18 cellular contexts compared by ENCODE assay signal in genomic region chr1:25959626-25960025, GRCh38. TPM values are rescaled to one million over a fixed set of nuclear protein-coding genes. Genes with fewer than 3 reads are reported as not detected.
DNase-seq lines count a peak whose midpoint lies in the region; ATAC-seq and TF ChIP-seq lines count a peak whose summit lies in the region.
"Had no signal": no experiment of that assay in that cellular context is flagged by ENCODE, and none has a peak within 500 bp of the region (broad histone marks: within the 10 kb centered on the region; RNA-seq: fewer than 3 reads in every experiment).

No MANE protein-coding gene starts in this region.

- no peaks in the 10 kb centered on the region for H3K9me3 Mint-ChIP-seq in activated naive CD4-positive, alpha-beta T cell treated with anti-CD3 and anti-CD28 coated beads, Interleukin-2, amount 50 U/mL, for 24 hours
- H3K9me3 Mint-ChIP-seq in stimulated activated effector memory CD8-positive, alpha-beta T cell treated with anti-CD3 and anti-CD28 coated beads, Interleukin-12 subunit alpha, Interleukin-12 subunit beta, amount 100 ng/mL, for 72 hours, result no peaks in the 10 kb centered on the region

- H3K4me3 ChIP-seq in fibroblast of mammary gland (ENCODE audit: control insufficient read depth, low read depth, low read length), result no peak overlapping the region
- no peak overlapping the region for H3K4me3 ChIP-seq in ovary
- H3K4me3 ChIP-seq: BLaER1 treated with 17β-estradiol and CSF1 and Interleukin-3, amounts not matched to agents 10 nM and 100 nM; K562 had no signal

- H3K36me3 ChIP-seq in ovary, result no peaks in the 10 kb centered on the region

- no peak for DNase-seq in activated naive CD4-positive, alpha-beta T cell (lab: John Stamatoyannopoulos, UW)
- DNase-seq in GM04503 (ENCODE audit: low read depth), result peak; percentile 37
- peak; percentile 14 for DNase-seq in fibroblast of mammary gland (ENCODE audit: low read depth)
- DNase-seq in stimulated activated effector memory CD8-positive, alpha-beta T cell treated with anti-CD3 and anti-CD28 coated beads, Interleukin-12 subunit alpha, Interleukin-12 subunit beta, amount 100 ng/mL, for 72 hours (ENCODE audit: low spot score in 2 of 2), result no peak
- no peak for DNase-seq in ovary
- no peak for DNase-seq in activated T-cell treated with anti-CD3 and anti-CD28 coated beads, Interleukin-2, amount 50 U/mL, for 1 hour
- DNase-seq in NCI-H2107 (lab: John Stamatoyannopoulos, UW), result no peak
- DNase-seq: DMS79 treated with DMSO at 0.1 percent for 48 hours, GOT3, NCI-H1105 treated with DMSO at 0.1 percent for 48 hours, NCI-H1694, NCI-H2081 treated with DMSO at 0.1 percent for 48 hours, RPMI8226, SHP77 treated with DMSO at 0.1 percent for 48 hours, SK-N-SH had no signal

- H3K4me1 Mint-ChIP-seq in activated naive CD4-positive, alpha-beta T cell treated with anti-CD3 and anti-CD28 coated beads, Interleukin-2, amount 50 U/mL, for 24 hours, result peaks cover 4% of the 10 kb centered on the region
- peaks cover 8% of the 10 kb centered on the region for H3K4me1 Mint-ChIP-seq in stimulated activated effector memory CD8-positive, alpha-beta T cell treated with anti-CD3 and anti-CD28 coated beads, Interleukin-12 subunit alpha, Interleukin-12 subunit beta, amount 100 ng/mL, for 72 hours

- H3K4me3 Mint-ChIP-seq in activated naive CD4-positive, alpha-beta T cell treated with anti-CD3 and anti-CD28 coated beads, Interleukin-2, amount 50 U/mL, for 24 hours, result no peak overlapping the region
- H3K4me3 Mint-ChIP-seq in stimulated activated effector memory CD8-positive, alpha-beta T cell treated with anti-CD3 and anti-CD28 coated beads, Interleukin-12 subunit alpha, Interleukin-12 subunit beta, amount 100 ng/mL, for 72 hours, result no peak overlapping the region

- H3K27me3 Mint-ChIP-seq in activated naive CD4-positive, alpha-beta T cell treated with anti-CD3 and anti-CD28 coated beads, Interleukin-2, amount 50 U/mL, for 24 hours, result no peaks in the 10 kb centered on the region

- intact Hi-C loops in ovary (cut with DNase I), result no loop called here

- no peaks in the 10 kb centered on the region for H3K9me3 ChIP-seq in ovary
- H3K9me3 ChIP-seq: SK-N-SH had no signal

- H3K27ac Mint-ChIP-seq in activated naive CD4-positive, alpha-beta T cell treated with anti-CD3 and anti-CD28 coated beads, Interleukin-2, amount 50 U/mL, for 24 hours, result peak overlapping the region; percentile 8
- peak overlapping the region; percentile 70 for H3K27ac Mint-ChIP-seq in stimulated activated effector memory CD8-positive, alpha-beta T cell treated with anti-CD3 and anti-CD28 coated beads, Interleukin-12 subunit alpha, Interleukin-12 subunit beta, amount 100 ng/mL, for 72 hours

- no peak for ATAC-seq in stimulated activated effector memory CD8-positive, alpha-beta T cell treated with anti-CD3 and anti-CD28 coated beads, Interleukin-12 subunit alpha, Interleukin-12 subunit beta, amount 100 ng/mL, for 72 hours
- ATAC-seq: K562 had no signal

- TF ChIP-seq CTCF in fibroblast of mammary gland (conservative IDR thresholded peaks at IDR 0.05; ENCODE audit: control insufficient read depth, insufficient read depth, low read depth, low read length), result no peak
- no peak for TF ChIP-seq CTCF in ovary (IDR thresholded peaks at IDR 0.05)

- 88 to 96% (median 94%) methylated on average over 3 of the region's 3 CpGs for WGBS in ovary, 3 donors

- H3K4me1 ChIP-seq in ovary (ENCODE audit: insufficient read depth), result no peaks in the 10 kb centered on the region

- TF ChIP-seq POLR2A in ovary (IDR thresholded peaks at IDR 0.05), result no peak

- peaks cover 38% of the 10 kb centered on the region for H3K36me3 Mint-ChIP-seq in activated naive CD4-positive, alpha-beta T cell treated with anti-CD3 and anti-CD28 coated beads, Interleukin-2, amount 50 U/mL, for 24 hours
- H3K36me3 Mint-ChIP-seq in stimulated activated effector memory CD8-positive, alpha-beta T cell treated with anti-CD3 and anti-CD28 coated beads, Interleukin-12 subunit alpha, Interleukin-12 subunit beta, amount 100 ng/mL, for 72 hours, result peaks cover 68% of the 10 kb centered on the region

- no peaks in the 10 kb centered on the region for H3K27me3 ChIP-seq in ovary
- H3K27me3 ChIP-seq: BLaER1 treated with 17β-estradiol and CSF1 and Interleukin-3, amounts not matched to agents 10 nM and 100 nM had no signal

- TF ChIP-seq EP300 in ovary (IDR thresholded peaks at IDR 0.05), result no peak

- no peak overlapping the region for H3K27ac ChIP-seq in ovary
- H3K27ac ChIP-seq: BLaER1 treated with 17β-estradiol and CSF1 and Interleukin-3, amounts not matched to agents 10 nM and 100 nM had no signal

RNA-seq across cellular contexts. Expression of gene PAFAH2, which starts 38.2 kb away (rescaled TPM):
- 10 to 100 TPM in 1 of 7 donors, 1 to 10 TPM in 6; 4.6 to 10.2 (median 6.1) TPM for total RNA-seq in ovary
- 10 to 100 TPM in 1 of 2 donors, 1 to 10 TPM in 1; 3.4 to 12.1 TPM for polyA plus RNA-seq in ovary

RNA-seq across cellular contexts. Expression of gene STMN1, which starts 53.4 kb away (rescaled TPM):
- total RNA-seq in ovary, result 100 to 1,000 TPM in 5 of 7 donors, 10 to 100 TPM in 2; 59.3 to 224 (median 127) TPM
- polyA plus RNA-seq in ovary, result 100 to 1,000 TPM; 220 to 271 TPM

Comparison
In these comparisons a context has a peak if more than half of its experiments do, and no peak if none do; other contexts are left out.
1. DNase-seq: peak in GM04503 (single experiment) and fibroblast of mammary gland (single experiment); none in activated naive CD4-positive, alpha-beta T cell (0 of 4), stimulated activated effector memory CD8-positive, alpha-beta T cell treated with anti-CD3 and anti-CD28 coated beads, Interleukin-12 subunit alpha, Interleukin-12 subunit beta, amount 100 ng/mL, for 72 hours (0 of 2), ovary (0 of 5), activated T-cell treated with anti-CD3 and anti-CD28 coated beads, Interleukin-2, amount 50 U/mL, for 1 hour (single experiment) and NCI-H2107 (single experiment).